Comparison of ENCODE assay signal across 11 cellular contexts in genomic region chr6:113565306-113565705, GRCh38.
A peak's percentile ranks its signal among the peaks of the same experiment; 100 is the strongest.
DNase-seq lines count a peak whose midpoint lies in the region; ATAC-seq and TF ChIP-seq lines count a peak whose summit lies in the region.
"Had no signal": no experiment of that assay in that cellular context is flagged by ENCODE, and none has a peak within 500 bp of the region (broad histone marks: within the 10 kb centered on the region; RNA-seq: fewer than 3 reads in every experiment).

No MANE protein-coding gene starts in this region.

- H3K27ac ChIP-seq in left ventricle myocardium inferior (replicated peaks) (peak overlapping the region; percentile 85), trophoblast cell (ENCODE audit: low read depth, low read length) (no peak overlapping the region)

- H3K23ac ChIP-seq in trophoblast cell (ENCODE audit: low read length): no peak overlapping the region

- WGBS in trophoblast cell (ENCODE audit: extremely low coverage, insufficient coverage, insufficient read length): no CpG with 5 or more reads among the region's 10 CpGs

- H3K4me3 Mint-ChIP-seq in T-cell: no peak overlapping the region
- H3K4me3 Mint-ChIP-seq: CD4-positive, CD25-positive, alpha-beta regulatory T cell; T-helper 17 cell had no signal

- no peaks in the 10 kb centered on the region for H3K27me3 ChIP-seq in BJ (ENCODE audit: control insufficient read depth, insufficient read depth, low read length)
- peaks cover 7% of the 10 kb centered on the region for H3K27me3 ChIP-seq in left ventricle myocardium inferior (ENCODE audit: low read depth)
- no peaks in the 10 kb centered on the region for H3K27me3 ChIP-seq in trophoblast cell (ENCODE audit: insufficient read depth, low read length)

- no peaks in the 10 kb centered on the region for H3K36me3 Mint-ChIP-seq in T-cell
- H3K36me3 Mint-ChIP-seq: CD4-positive, CD25-positive, alpha-beta regulatory T cell had no signal

- intact Hi-C loops in left ventricle myocardium inferior (cut with micrococcal nuclease): loop anchor here (10.0 kb wide), 1 partner anchor 289 kb away; the partner anchor contains the start of gene MARCKS

- POLR2A ChIA-PET in BJ (lab: Charles Lee) (no interaction called here), T-cell (lab: Charles Lee) (no interaction called here)

- H2BK12ac ChIP-seq in trophoblast cell (ENCODE audit: low read length): no peak overlapping the region

- H3K27ac Mint-ChIP-seq in T-cell: no peak overlapping the region
- H3K27ac Mint-ChIP-seq: CD4-positive, CD25-positive, alpha-beta regulatory T cell; T-helper 17 cell had no signal

- no peaks in the 10 kb centered on the region for H3K79me1 ChIP-seq in trophoblast cell (ENCODE audit: low read length)

- H3K9me3 ChIP-seq in left ventricle myocardium inferior (replicated peaks): no peaks in the 10 kb centered on the region
- H3K9me3 ChIP-seq in trophoblast cell (ENCODE audit: insufficient read depth, low read depth, low read length): no peaks in the 10 kb centered on the region

- no peak overlapping the region for H3K4ac ChIP-seq in trophoblast cell (ENCODE audit: low read depth, low read length)

- no peaks in the 10 kb centered on the region for H3K79me2 ChIP-seq in trophoblast cell (ENCODE audit: control insufficient read depth, insufficient read depth, low read length, poor library complexity)

- no peak overlapping the region for H2BK120ac ChIP-seq in trophoblast cell (ENCODE audit: insufficient read depth, low read length, poor library complexity)

- no peaks in the 10 kb centered on the region for H3K4me1 Mint-ChIP-seq in T-cell
- H3K4me1 Mint-ChIP-seq: CD4-positive, CD25-positive, alpha-beta regulatory T cell; T-helper 17 cell had no signal

- H2BK5ac ChIP-seq in trophoblast cell (ENCODE audit: low read depth, low read length, poor library complexity): no peak overlapping the region

- H3K9ac ChIP-seq in trophoblast cell (ENCODE audit: low read length): no peak overlapping the region

- CTCF ChIA-PET in BJ (lab: Yijun Ruan, JAX): no interaction called here
- CTCF ChIA-PET in T-cell (lab: Charles Lee): no interaction called here

- no peak overlapping the region for H3K18ac ChIP-seq in trophoblast cell (ENCODE audit: low read length)

- H3K4me2 ChIP-seq in trophoblast cell (ENCODE audit: low read length): peak overlapping the region; percentile 51

- no peak overlapping the region for H3K14ac ChIP-seq in trophoblast cell (ENCODE audit: low read length)

- no peak overlapping the region for H4K8ac ChIP-seq in trophoblast cell (ENCODE audit: low read depth, low read length)

- no peak overlapping the region for H4K91ac ChIP-seq in trophoblast cell (ENCODE audit: low read depth, low read length)

- no peaks in the 10 kb centered on the region for H3K9me3 Mint-ChIP-seq in T-cell

- DNase-seq in BJ (ENCODE audit: low read depth): no peak
- DNase-seq in left ventricle myocardium inferior: no peak
- DNase-seq in trophoblast cell: no peak
- no peak for DNase-seq in COLO829 (ENCODE audit: low spot score)
- no peak for DNase-seq in NCI-H1436 treated with DMSO at 0.1 percent for 48 hours (lab: John Stamatoyannopoulos, UW)
- DNase-seq in NOMO-1 treated with DMSO at 0.1 percent for 48 hours (lab: John Stamatoyannopoulos, UW; ENCODE audit: unreplicated experiment): no peak
- no peak for DNase-seq in T-cell
- DNase-seq: CD4-positive, CD25-positive, alpha-beta regulatory T cell; KBM-7; T-helper 17 cell had no signal

- H3K4me1 ChIP-seq in left ventricle myocardium inferior: peaks cover 15% of the 10 kb centered on the region
- peaks cover 8% of the 10 kb centered on the region in 2 experiments for H3K4me1 ChIP-seq in trophoblast cell (ENCODE audit: control insufficient read depth in 1 of 2, insufficient read depth in 2 of 2, low read length in 2 of 2)

- no peaks in the 10 kb centered on the region for H3K27me3 Mint-ChIP-seq in T-cell
- H3K27me3 Mint-ChIP-seq: CD4-positive, CD25-positive, alpha-beta regulatory T cell had no signal

- no peak overlapping the region for H4K12ac ChIP-seq in trophoblast cell (ENCODE audit: low read depth, low read length)

- no peak overlapping the region for H2AFZ ChIP-seq in trophoblast cell (ENCODE audit: insufficient read depth, low read length, poor library complexity)

- TF ChIP-seq CTCF in BJ (IDR thresholded peaks at IDR 0.05; ENCODE audit: insufficient read depth, low read depth, low read length) (no peak), WI38 (IDR thresholded peaks at IDR 0.05; ENCODE audit: low read depth, low read length) (no peak), left ventricle myocardium inferior (IDR thresholded peaks at IDR 0.05; ENCODE audit: borderline replicate concordance) (no peak)

- H3K4me3 ChIP-seq in BJ (ENCODE audit: low read depth, low read length) (peak overlapping the region; percentile 3), WI38 (ENCODE audit: low read depth, low read length) (peak overlapping the region; percentile 1; the same call in 1 of the 2 replicates), left ventricle myocardium inferior (peak overlapping the region; percentile 56), trophoblast cell (ENCODE audit: low read depth, low read length) (no peak overlapping the region)

- H3K36me3 ChIP-seq in BJ (ENCODE audit: control insufficient read depth, insufficient read depth, low read length) (no peaks in the 10 kb centered on the region), left ventricle myocardium inferior (no peaks in the 10 kb centered on the region), trophoblast cell (ENCODE audit: control insufficient read depth in 1 of 2, insufficient read depth in 2 of 2, low read length in 2 of 2) (no peaks in the 10 kb centered on the region)

- H2AK5ac ChIP-seq in trophoblast cell (ENCODE audit: low read length): no peak overlapping the region

- ATAC-seq in T-cell (replicated peaks in 1 of 4): no peak
